Comparison of ENCODE assay signal across 10 cellular contexts in genomic region chr4:175671491-175671934, GRCh38.
DNase-seq lines count a peak whose midpoint lies in the region; ATAC-seq, FAIRE-seq and TF ChIP-seq lines count a peak whose summit lies in the region.
"Had no signal": no experiment of that assay in that cellular context is flagged by ENCODE, and none has a peak within 500 bp of the region (broad histone marks: within the 10 kb centered on the region; RNA-seq: fewer than 3 reads in every experiment).

No MANE protein-coding gene starts in this region.

- H3K4me3 ChIP-seq in keratinocyte (ENCODE audit: control insufficient read depth in 2 of 3, extremely low read depth in 1 of 3, insufficient read depth in 2 of 3, low read depth in 1 of 3, low read length in 3 of 3) (no peak overlapping the region), thyroid gland (replicated peaks in 1 of 3) (no peak overlapping the region)
- H3K4me3 ChIP-seq: ovary had no signal

- no peak for TF ChIP-seq CTCF in keratinocyte (optimal IDR thresholded peaks at IDR 0.05 in 1 of 3, IDR thresholded peaks at IDR 0.05 in 1 of 3, conservative IDR thresholded peaks at IDR 0.05 in 1 of 3; ENCODE audit: extremely low read depth in 1 of 3, insufficient read depth in 2 of 3, low read length in 3 of 3)
- TF ChIP-seq CTCF in thyroid gland (IDR thresholded peaks at IDR 0.05): no peak

- 27 to 31% methylated on average over 12 of the region's 12 CpGs for WGBS in thyroid gland, 2 donors

- no peak for DNase-seq in keratinocyte (ENCODE audit: low read depth, low spot score)
- peak; percentile 2 to 4 for DNase-seq in thyroid gland
- DNase-seq in RKO (ENCODE audit: low spot score): no peak
- no peak for DNase-seq in OCI-M2 (lab: John Stamatoyannopoulos, UW; ENCODE audit: unreplicated experiment)
- DNase-seq in NCI-H510A (lab: John Stamatoyannopoulos, UW): no peak
- DNase-seq: NCI-H1092, ovary, stomach had no signal

- H3K27ac ChIP-seq in angular gyrus (ENCODE audit: low read depth, low read length) (peak overlapping the region; percentile 40), keratinocyte (ENCODE audit: control insufficient read depth, insufficient read depth, low read length) (no peak overlapping the region), thyroid gland (no peak overlapping the region)
- H3K27ac ChIP-seq: ovary, stomach had no signal

- H3K4me1 ChIP-seq in keratinocyte (ENCODE audit: control insufficient read depth, extremely low read depth, insufficient read depth, low read length): no peaks in the 10 kb centered on the region
- H3K4me1 ChIP-seq in thyroid gland: no peaks in the 10 kb centered on the region
- H3K4me1 ChIP-seq: stomach had no signal

- no peak overlapping the region for H3K4me2 ChIP-seq in keratinocyte (ENCODE audit: control insufficient read depth, extremely low read depth, insufficient read depth, low read depth, low read length)

- intact Hi-C loops in thyroid gland (cut with DNase I): no loop called here

- H3K9ac ChIP-seq in keratinocyte (ENCODE audit: control insufficient read depth, extremely low read depth, insufficient read depth, low read length): no peak overlapping the region

- dilution Hi-C loops in keratinocyte (cut with MboI; ENCODE audit: extremely low pct_ligation_motif_present, low sequenced_read_pairs): no loop called here

- no peak for TF ChIP-seq POLR2A in thyroid gland (IDR thresholded peaks at IDR 0.05)

- H4K20me1 ChIP-seq in keratinocyte (ENCODE audit: control insufficient read depth, extremely low read depth, insufficient read depth, low read length): no peaks in the 10 kb centered on the region

- H3K36me3 ChIP-seq in keratinocyte (ENCODE audit: control insufficient read depth in 2 of 2, extremely low read depth in 1 of 2, insufficient read depth in 2 of 2, low read length in 2 of 2) (no peaks in the 10 kb centered on the region), thyroid gland (no peaks in the 10 kb centered on the region)
- H3K36me3 ChIP-seq: ovary, stomach had no signal

- H2AFZ ChIP-seq in keratinocyte (ENCODE audit: control insufficient read depth, low read length): peak overlapping the region; percentile 19

- no peak for FAIRE-seq in keratinocyte (lab: Jason Lieb, UNC)

- H3K9me3 ChIP-seq in keratinocyte (ENCODE audit: control insufficient read depth, low read depth, low read length) (peaks cover 2% of the 10 kb centered on the region), thyroid gland (no peaks in the 10 kb centered on the region)
- H3K9me3 ChIP-seq: ovary, stomach had no signal

- H3K27me3 ChIP-seq in keratinocyte (ENCODE audit: control insufficient read depth, extremely low read depth, insufficient read depth, low read length) (no peaks in the 10 kb centered on the region), thyroid gland (no peaks in the 10 kb centered on the region)
- H3K27me3 ChIP-seq: ovary, stomach had no signal

- H3K9me1 ChIP-seq in keratinocyte (ENCODE audit: control insufficient read depth, extremely low read depth, insufficient read depth, low read length): no peaks in the 10 kb centered on the region

- H3K79me2 ChIP-seq in keratinocyte (ENCODE audit: control insufficient read depth, insufficient read depth, low read length): no peaks in the 10 kb centered on the region

- peak; percentile 54 for ATAC-seq in HG02678 (IDR thresholded peaks at IDR 0.05; ENCODE audit: unreplicated experiment)

Comparison
In these comparisons a context has a peak if more than half of its experiments do, and no peak if none do; other contexts are left out.
1. DNase-seq: peak in thyroid gland (2 of 2); none in keratinocyte (single experiment), RKO (single experiment), OCI-M2 (single experiment) and NCI-H510A (single experiment).